ENCODE assay signal across 8 cellular contexts in genomic region chr16:11354733-11355574, GRCh38. TPM values are rescaled to one million over a fixed set of nuclear protein-coding genes. Genes with fewer than 3 reads are reported as not detected.
DNase-seq lines count a peak whose midpoint lies in the region; ATAC-seq lines count a peak whose summit lies in the region.

No MANE protein-coding gene starts in this region.

- H3K9ac ChIP-seq in BLaER1 treated with 17β-estradiol and CSF1 and Interleukin-3, amounts not matched to agents 10 nM and 100 nM = peak overlapping the region; percentile 20 to 69 (median 56); a peak in 20 of 22 replicates

- DNase-seq in KG1 (lab: John Stamatoyannopoulos, UW) = peak; percentile 57
- peak; percentile 94 for DNase-seq in activated CD8-positive, alpha-beta memory T cell treated with anti-CD3 and anti-CD28 coated beads, Interleukin-2, amount 10 ng/mL, durations not matched to agents 7 days and 5 days
- peak; percentile 77 for DNase-seq in iris pigment epithelial cell (ENCODE audit: low read depth)
- DNase-seq in stimulated activated naive CD8-positive, alpha-beta T cell treated with anti-CD3 and anti-CD28 coated beads, Interleukin-15, Interleukin-2, amounts not matched to agents 100 U/mL and 50 U/mL, for 24 hours = peak; percentile 80
- no peak for DNase-seq in hippocampal formation (lab: John Stamatoyannopoulos, UW)
- DNase-seq in middle frontal gyrus (ENCODE audit: extremely low spot score, low spot score) = no peak

- H3K4me1 Mint-ChIP-seq in activated CD8-positive, alpha-beta memory T cell treated with anti-CD3 and anti-CD28 coated beads, Interleukin-2, amount 10 ng/mL, durations not matched to agents 7 days and 5 days = peaks cover 64% of the 10 kb centered on the region

- peaks cover 62 to 86% (median 78%) of the 10 kb centered on the region in 10 experiments for H3K4me1 ChIP-seq in BLaER1 treated with 17β-estradiol and CSF1 and Interleukin-3, amounts not matched to agents 10 nM and 100 nM

- H3K27me3 ChIP-seq in BLaER1 treated with 17β-estradiol and CSF1 and Interleukin-3, amounts not matched to agents 10 nM and 100 nM = peaks cover 0 to 35% (median 7%) of the 10 kb centered on the region in 11 experiments; a peak in 13 of 22 replicates

- peaks cover 31% of the 10 kb centered on the region for H3K27me3 Mint-ChIP-seq in activated CD8-positive, alpha-beta memory T cell treated with anti-CD3 and anti-CD28 coated beads, Interleukin-2, amount 10 ng/mL, durations not matched to agents 7 days and 5 days

- H3K27ac Mint-ChIP-seq in activated CD8-positive, alpha-beta memory T cell treated with anti-CD3 and anti-CD28 coated beads, Interleukin-2, amount 10 ng/mL, durations not matched to agents 7 days and 5 days = peak overlapping the region; percentile 77

- H3K27ac ChIP-seq in BLaER1 treated with 17β-estradiol and CSF1 and Interleukin-3, amounts not matched to agents 10 nM and 100 nM = peak overlapping the region; percentile 32 to 79 (median 58); a peak in 21 of 22 replicates

- H3K36me3 Mint-ChIP-seq in activated CD8-positive, alpha-beta memory T cell treated with anti-CD3 and anti-CD28 coated beads, Interleukin-2, amount 10 ng/mL, durations not matched to agents 7 days and 5 days = peaks cover 34% of the 10 kb centered on the region

- peak overlapping the region in 1 of 10 experiments; percentile 2; a peak in 2 of 20 replicates for H3K4me3 ChIP-seq in BLaER1 treated with 17β-estradiol and CSF1 and Interleukin-3, amounts not matched to agents 10 nM and 100 nM

- CTCF ChIA-PET in activated CD8-positive, alpha-beta memory T cell treated with anti-CD3 and anti-CD28 coated beads, Interleukin-2, amount 10 ng/mL, durations not matched to agents 7 days and 5 days (lab: Charles Lee) = interaction anchor here (0.7 to 4.1 kb wide), 22 partner anchors 8 to 443 kb away, joined by 3 to 38 read pairs (median 4); partner anchors contain the start of gene SOCS1

- H4K20me1 ChIP-seq in BLaER1 treated with 17β-estradiol and CSF1 and Interleukin-3, amounts not matched to agents 10 nM and 100 nM = peaks cover 0 to 55% (median 0%) of the 10 kb centered on the region in 11 experiments; a peak in 7 of 22 replicates

- H3K4me2 ChIP-seq in BLaER1 treated with 17β-estradiol and CSF1 and Interleukin-3, amounts not matched to agents 10 nM and 100 nM = peak overlapping the region; percentile 74 to 92 (median 90)

- peaks cover 0 to 8% (median 7%) of the 10 kb centered on the region in 11 experiments; a peak in 13 of 22 replicates for H3K9me3 ChIP-seq in BLaER1 treated with 17β-estradiol and CSF1 and Interleukin-3, amounts not matched to agents 10 nM and 100 nM (replicated peaks in 1 of 11)

- no peaks in the 10 kb centered on the region for H3K9me3 Mint-ChIP-seq in activated CD8-positive, alpha-beta memory T cell treated with anti-CD3 and anti-CD28 coated beads, Interleukin-2, amount 10 ng/mL, durations not matched to agents 7 days and 5 days (ENCODE audit: low read depth)

- peak overlapping the region; percentile 22 for H3K4me3 Mint-ChIP-seq in activated CD8-positive, alpha-beta memory T cell treated with anti-CD3 and anti-CD28 coated beads, Interleukin-2, amount 10 ng/mL, durations not matched to agents 7 days and 5 days

- ATAC-seq in GM21390 (IDR thresholded peaks at IDR 0.05; ENCODE audit: unreplicated experiment) = peak; percentile 61
- peak; percentile 90 for ATAC-seq in activated CD8-positive, alpha-beta memory T cell treated with anti-CD3 and anti-CD28 coated beads, Interleukin-2, amount 10 ng/mL, durations not matched to agents 7 days and 5 days
- peak; percentile 89 for ATAC-seq in stimulated activated naive CD8-positive, alpha-beta T cell treated with anti-CD3 and anti-CD28 coated beads, Interleukin-15, Interleukin-2, amounts not matched to agents 100 U/mL and 50 U/mL, for 24 hours

- H3K36me3 ChIP-seq in BLaER1 treated with 17β-estradiol and CSF1 and Interleukin-3, amounts not matched to agents 10 nM and 100 nM = peaks cover 0 to 26% (median 12%) of the 10 kb centered on the region in 11 experiments; a peak in 13 of 22 replicates

RNA-seq across cellular contexts. Expression of gene RMI2, which starts 9.7 kb away (rescaled TPM):
- total RNA-seq in activated CD8-positive, alpha-beta memory T cell treated with anti-CD3 and anti-CD28 coated beads, Interleukin-2, amount 10 ng/mL, durations not matched to agents 7 days and 5 days = 10 to 100 TPM; 65.9 to 70.4 TPM

Comparison
In these comparisons a context has a peak if more than half of its experiments do, and no peak if none do; other contexts are left out.
1. DNase-seq: peak in KG1 (single experiment), activated CD8-positive, alpha-beta memory T cell treated with anti-CD3 and anti-CD28 coated beads, Interleukin-2, amount 10 ng/mL, durations not matched to agents 7 days and 5 days (single experiment), iris pigment epithelial cell (single experiment) and stimulated activated naive CD8-positive, alpha-beta T cell treated with anti-CD3 and anti-CD28 coated beads, Interleukin-15, Interleukin-2, amounts not matched to agents 100 U/mL and 50 U/mL, for 24 hours (single experiment); none in hippocampal formation (0 of 2) and middle frontal gyrus (single experiment).
2. Peak in every context shown above with its lines, with median percentiles within 50 percentile points of each other: ATAC-seq.